ENCODE assay signal across 25 cellular contexts in genomic region chr10:44183667-44184632, GRCh38.
A peak's percentile ranks its signal among the peaks of the same experiment; 100 is the strongest.
DNase-seq lines count a peak whose midpoint lies in the region; TF ChIP-seq lines count a peak whose summit lies in the region.
"Had no signal": no experiment of that assay in that cellular context is flagged by ENCODE, and none has a peak within 500 bp of the region (broad histone marks: within the 10 kb centered on the region; RNA-seq: fewer than 3 reads in every experiment).

No MANE protein-coding gene starts in this region.

- DNase-seq in AG09319 (ENCODE audit: extremely low read depth, low read depth) (peak; percentile 87), HCEC 1CT (peak; percentile 43), cardiac fibroblast (ENCODE audit: low read depth in 2 of 2) (peak; percentile 61 to 62), foreskin fibroblast (peak; percentile 52 to 59), immature natural killer cell (no peak), DMS79 treated with DMSO at 0.1 percent for 48 hours (lab: John Stamatoyannopoulos, UW) (no peak)
- DNase-seq in activated naive CD8-positive, alpha-beta T cell treated with anti-CD3 and anti-CD28 coated beads for 36 hours, result no peak
- DNase-seq in activated CD8-positive, alpha-beta memory T cell treated with anti-CD3 and anti-CD28 coated beads, Interleukin-2, amount 50 U/mL, for 48 hours, result no peak
- DNase-seq: activated CD4-positive, alpha-beta T cell treated with anti-CD3 and anti-CD28 coated beads, Interleukin-2, amount 10 ng/mL, durations not matched to agents 24 days and 14 days; activated naive CD8-positive, alpha-beta T cell treated with anti-CD3 and anti-CD28 coated beads, Interleukin-2, amount 10 ng/mL, durations not matched to agents 7 days and 5 days; body of pancreas; CD4-positive, alpha-beta memory T cell; DMS153; foreskin melanocyte; hippocampal formation; NCI-H1105 treated with DMSO at 0.1 percent for 48 hours; NCI-H510A treated with DMSO at 0.1 percent for 48 hours; SJCRH30; stimulated activated CD4-positive, alpha-beta T cell treated with anti-CD3 and anti-CD28 coated beads, Interleukin-1b, Interleukin-23, amount 100 ng/mL, for 48 hours; T-helper 2 cell; testis had no signal

- H3K27ac Mint-ChIP-seq in immature natural killer cell, result no peak overlapping the region
- no peak overlapping the region for H3K27ac Mint-ChIP-seq in activated naive CD8-positive, alpha-beta T cell treated with anti-CD3 and anti-CD28 coated beads for 36 hours
- H3K27ac Mint-ChIP-seq: activated CD4-positive, alpha-beta T cell treated with anti-CD3 and anti-CD28 coated beads, Interleukin-2, amount 10 ng/mL, durations not matched to agents 24 days and 14 days; activated naive CD8-positive, alpha-beta T cell treated with anti-CD3 and anti-CD28 coated beads, Interleukin-2, amount 10 ng/mL, durations not matched to agents 7 days and 5 days; activated T-helper 2 cell treated with anti-CD3 and anti-CD28 coated beads, Interferon-gamma antibody, Interleukin-2, Interleukin-4, amounts not matched to agents 10 μg/mL and 5 μg/mL and 100 μg/mL, durations not matched to agents 14 hours and 24 hours and 36 hours; neural progenitor cell; progenitor cell of endocrine pancreas; stimulated activated effector memory CD8-positive, alpha-beta T cell treated with anti-CD3 and anti-CD28 coated beads, Interleukin-12 subunit alpha, Interleukin-12 subunit beta, amount 100 ng/mL, for 72 hours had no signal

- H3K27me3 Mint-ChIP-seq in immature natural killer cell (ENCODE audit: low read depth in 3 of 3), result peaks cover 0 to 7% (median 1%) of the 10 kb centered on the region in 3 donors
- H3K27me3 Mint-ChIP-seq in activated naive CD8-positive, alpha-beta T cell treated with anti-CD3 and anti-CD28 coated beads for 36 hours, result peaks cover 9% of the 10 kb centered on the region
- H3K27me3 Mint-ChIP-seq: activated CD4-positive, alpha-beta T cell treated with anti-CD3 and anti-CD28 coated beads, Interleukin-2, amount 10 ng/mL, durations not matched to agents 24 days and 14 days; activated naive CD8-positive, alpha-beta T cell treated with anti-CD3 and anti-CD28 coated beads, Interleukin-2, amount 10 ng/mL, durations not matched to agents 7 days and 5 days; progenitor cell of endocrine pancreas had no signal

- H3K36me3 Mint-ChIP-seq in immature natural killer cell, result no peaks in the 10 kb centered on the region
- H3K36me3 Mint-ChIP-seq in activated naive CD8-positive, alpha-beta T cell treated with anti-CD3 and anti-CD28 coated beads for 36 hours, result no peaks in the 10 kb centered on the region
- H3K36me3 Mint-ChIP-seq: activated naive CD8-positive, alpha-beta T cell treated with anti-CD3 and anti-CD28 coated beads, Interleukin-2, amount 10 ng/mL, durations not matched to agents 7 days and 5 days; CD4-positive, alpha-beta memory T cell; neural progenitor cell; stimulated activated effector memory CD8-positive, alpha-beta T cell treated with anti-CD3 and anti-CD28 coated beads, Interleukin-12 subunit alpha, Interleukin-12 subunit beta, amount 100 ng/mL, for 72 hours had no signal

- no peak overlapping the region for H3K4me3 Mint-ChIP-seq in immature natural killer cell
- H3K4me3 Mint-ChIP-seq in activated naive CD8-positive, alpha-beta T cell treated with anti-CD3 and anti-CD28 coated beads for 36 hours, result no peak overlapping the region
- H3K4me3 Mint-ChIP-seq: activated CD4-positive, alpha-beta T cell treated with anti-CD3 and anti-CD28 coated beads, Interleukin-2, amount 10 ng/mL, durations not matched to agents 24 days and 14 days; activated naive CD8-positive, alpha-beta T cell treated with anti-CD3 and anti-CD28 coated beads, Interleukin-2, amount 10 ng/mL, durations not matched to agents 7 days and 5 days; CD4-positive, alpha-beta memory T cell; neural progenitor cell; stimulated activated effector memory CD8-positive, alpha-beta T cell treated with anti-CD3 and anti-CD28 coated beads, Interleukin-12 subunit alpha, Interleukin-12 subunit beta, amount 100 ng/mL, for 72 hours had no signal

- no peak overlapping the region for H3K4me3 ChIP-seq in cardiac fibroblast (replicated peaks in 1 of 2; ENCODE audit: low read depth in 2 of 2, low read length in 2 of 2)
- H3K4me3 ChIP-seq in foreskin fibroblast (ENCODE audit: low read depth in 1 of 2, low read length in 2 of 2), result no peak overlapping the region
- H3K4me3 ChIP-seq: body of pancreas, neural progenitor cell, SJCRH30, testis had no signal

- no peaks in the 10 kb centered on the region for H3K4me1 Mint-ChIP-seq in immature natural killer cell
- H3K4me1 Mint-ChIP-seq in activated naive CD8-positive, alpha-beta T cell treated with anti-CD3 and anti-CD28 coated beads for 36 hours, result no peaks in the 10 kb centered on the region
- H3K4me1 Mint-ChIP-seq: activated CD4-positive, alpha-beta T cell treated with anti-CD3 and anti-CD28 coated beads, Interleukin-2, amount 10 ng/mL, durations not matched to agents 24 days and 14 days; activated naive CD8-positive, alpha-beta T cell treated with anti-CD3 and anti-CD28 coated beads, Interleukin-2, amount 10 ng/mL, durations not matched to agents 7 days and 5 days; CD4-positive, alpha-beta memory T cell; stimulated activated effector memory CD8-positive, alpha-beta T cell treated with anti-CD3 and anti-CD28 coated beads, Interleukin-12 subunit alpha, Interleukin-12 subunit beta, amount 100 ng/mL, for 72 hours had no signal

- H3K9me3 Mint-ChIP-seq in immature natural killer cell, result peaks cover 0 to 4% (median 0%) of the 10 kb centered on the region in 6 donors
- H3K9me3 Mint-ChIP-seq in activated naive CD8-positive, alpha-beta T cell treated with anti-CD3 and anti-CD28 coated beads for 36 hours, result no peaks in the 10 kb centered on the region
- H3K9me3 Mint-ChIP-seq: activated CD4-positive, alpha-beta T cell treated with anti-CD3 and anti-CD28 coated beads, Interleukin-2, amount 10 ng/mL, durations not matched to agents 24 days and 14 days; activated naive CD8-positive, alpha-beta T cell treated with anti-CD3 and anti-CD28 coated beads, Interleukin-2, amount 10 ng/mL, durations not matched to agents 7 days and 5 days; neural progenitor cell; stimulated activated effector memory CD8-positive, alpha-beta T cell treated with anti-CD3 and anti-CD28 coated beads, Interleukin-12 subunit alpha, Interleukin-12 subunit beta, amount 100 ng/mL, for 72 hours had no signal

- TF ChIP-seq CTCF in AG09319 (IDR thresholded peaks at IDR 0.05; ENCODE audit: low read depth, low read length) (no peak), cardiac fibroblast (IDR thresholded peaks at IDR 0.05; ENCODE audit: low read depth, low read length) (no peak), foreskin fibroblast (IDR thresholded peaks at IDR 0.05; ENCODE audit: low read depth, low read length) (no peak)

Comparison
In these comparisons a context has a peak if more than half of its experiments do, and no peak if none do; other contexts are left out.
1. DNase-seq: peak in AG09319 (single experiment), HCEC 1CT (single experiment), cardiac fibroblast (2 of 2) and foreskin fibroblast (2 of 2); none in immature natural killer cell (0 of 3), DMS79 treated with DMSO at 0.1 percent for 48 hours (single experiment), activated naive CD8-positive, alpha-beta T cell treated with anti-CD3 and anti-CD28 coated beads for 36 hours (single experiment) and activated CD8-positive, alpha-beta memory T cell treated with anti-CD3 and anti-CD28 coated beads, Interleukin-2, amount 50 U/mL, for 48 hours (single experiment).